8 cellular contexts compared by ENCODE assay signal in the genomic region with DNA sequence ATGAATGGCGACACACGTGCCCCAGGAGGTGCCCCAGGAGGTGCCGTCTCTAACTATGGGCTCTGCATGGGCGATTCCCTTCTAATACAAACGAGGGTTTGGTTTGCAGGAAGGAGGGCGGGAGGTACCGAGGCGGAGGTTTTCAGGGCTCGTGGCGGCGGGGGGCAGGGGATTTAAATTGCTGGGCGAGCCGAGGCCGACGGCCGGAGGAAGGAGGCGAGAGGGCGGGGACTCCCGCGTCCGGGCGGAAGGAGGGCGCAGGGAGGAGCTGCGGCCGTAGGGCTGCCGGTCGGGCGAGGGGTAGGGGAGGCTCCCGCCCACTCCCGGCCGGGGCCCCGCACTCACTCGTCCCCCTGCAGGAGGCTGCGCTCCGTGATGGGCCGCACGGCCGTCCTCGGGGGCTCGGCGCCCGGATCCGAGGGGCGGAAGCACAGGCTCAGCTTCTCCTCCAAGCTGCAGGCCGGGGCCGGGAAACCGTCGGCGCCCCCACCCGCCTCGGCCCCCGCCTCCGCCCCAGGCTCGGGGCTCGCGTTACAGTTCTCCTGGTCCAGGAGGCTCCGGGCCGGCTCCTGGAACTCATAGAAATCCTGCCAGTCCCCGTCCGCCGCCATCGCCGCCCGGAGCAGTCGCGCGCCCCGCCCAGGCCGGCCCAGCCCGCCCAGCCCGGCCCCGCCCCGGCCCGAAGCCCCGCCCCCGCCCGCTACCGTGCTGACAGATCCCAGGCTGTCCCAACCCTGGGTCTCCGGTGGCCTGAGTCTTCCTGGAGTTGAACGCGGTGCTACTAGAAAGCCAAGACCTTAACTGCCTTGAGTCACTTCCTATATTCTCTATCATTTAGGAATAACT. TPM values are rescaled to one million over a fixed set of nuclear protein-coding genes. Genes with fewer than 3 reads are reported as not detected.
DNase-seq lines count a peak whose midpoint lies in the region; ATAC-seq and TF ChIP-seq lines count a peak whose summit lies in the region.

A gene with protein sequence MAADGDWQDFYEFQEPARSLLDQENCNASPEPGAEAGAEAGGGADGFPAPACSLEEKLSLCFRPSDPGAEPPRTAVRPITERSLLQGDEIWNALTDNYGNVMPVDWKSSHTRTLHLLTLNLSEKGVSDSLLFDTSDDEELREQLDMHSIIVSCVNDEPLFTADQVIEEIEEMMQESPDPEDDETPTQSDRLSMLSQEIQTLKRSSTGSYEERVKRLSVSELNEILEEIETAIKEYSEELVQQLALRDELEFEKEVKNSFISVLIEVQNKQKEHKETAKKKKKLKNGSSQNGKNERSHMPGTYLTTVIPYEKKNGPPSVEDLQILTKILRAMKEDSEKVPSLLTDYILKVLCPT (minus strand): TSS at position 637 of the 846 bp plus-strand sequence. CDS start 26 bp downstream, at position 611.

- H2AFZ ChIP-seq in GM23338 (no peak within 1 kb of the TSS; the same call in 1 of the 2 replicates), Karpas-422 (ENCODE audit: low read length) (peak within 1 kb of the TSS; percentile 80)

- peaks cover 41% of the 10 kb centered on the region for H3K79me2 ChIP-seq in GM23338 (replicated peaks; ENCODE audit: insufficient read depth)
- H3K79me2 ChIP-seq in Karpas-422 (ENCODE audit: low read length): peaks cover 47% of the 10 kb centered on the region

- H3K9me3 ChIP-seq in Karpas-422 (ENCODE audit: low read length) (no peaks in the 10 kb centered on the region), gastroesophageal sphincter (no peaks in the 10 kb centered on the region), neutrophil (no peaks in the 10 kb centered on the region)

- H3F3A ChIP-seq in GM23338 (replicated peaks; ENCODE audit: low read depth): 0 out of 2 replicates have a peak, but pooled peaks cover 9% of the 10 kb centered on the region

- no peaks in the 10 kb centered on the region for H3K9me2 ChIP-seq in GM23338 (ENCODE audit: insufficient read depth)
- H3K9me2 ChIP-seq in Karpas-422 (replicated peaks; ENCODE audit: insufficient read depth, low read length): no peaks in the 10 kb centered on the region

- H3K27ac ChIP-seq in GM23338 (ENCODE audit: low read depth) (0 out of 2 replicates have a peak within 1 kb of the TSS, but pooled peaks have one; percentile 1), Karpas-422 (ENCODE audit: low read length) (no peak within 1 kb of the TSS), gastroesophageal sphincter (peak within 1 kb of the TSS; percentile 78 to 99 (median 96)), neutrophil (peak within 1 kb of the TSS; percentile 87)

- CTCF ChIA-PET in activated naive CD4-positive, alpha-beta T cell treated with anti-CD3 and anti-CD28 coated beads, Interleukin-2, amount 10 ng/mL, durations not matched to agents 7 days and 5 days (lab: Charles Lee): no interaction called here

- H3K4me3 ChIP-seq in GM23338 (peak within 1 kb of the TSS; percentile 61), Karpas-422 (ENCODE audit: low read length) (peak within 1 kb of the TSS; percentile 85), gastroesophageal sphincter (peak within 1 kb of the TSS; percentile 72 to 99), neutrophil (ENCODE audit: low read depth in 1 of 2, low read length in 1 of 2) (peak within 1 kb of the TSS; percentile 77 to 93)

- no peak for TF ChIP-seq CTCF in GM23338 (conservative IDR thresholded peaks at IDR 0.05; ENCODE audit: low read depth in 2 of 2)
- TF ChIP-seq CTCF in gastroesophageal sphincter (IDR thresholded peaks at IDR 0.05): no peak
- no peak for TF ChIP-seq CTCF in neutrophil (IDR thresholded peaks at IDR 0.05)

- H3K27ac Mint-ChIP-seq in GM23338: peak within 1 kb of the TSS; percentile 64; the same call in 1 of the 2 replicates
- peak within 1 kb of the TSS; percentile 81 for H3K27ac Mint-ChIP-seq in activated naive CD4-positive, alpha-beta T cell treated with anti-CD3 and anti-CD28 coated beads, Interleukin-2, amount 10 ng/mL, durations not matched to agents 7 days and 5 days

- H3K4me2 ChIP-seq in GM23338 (peak within 1 kb of the TSS; percentile 81), Karpas-422 (ENCODE audit: low read depth, low read length, poor library complexity, severe bottlenecking) (peak within 1 kb of the TSS; percentile 73)

- H3K4me1 ChIP-seq in GM23338 (ENCODE audit: insufficient read depth) (peaks cover 11% of the 10 kb centered on the region; the same call in 1 of the 2 replicates), Karpas-422 (ENCODE audit: low read length) (peaks cover 19% of the 10 kb centered on the region), gastroesophageal sphincter (peaks cover 0 to 45% (median 18%) of the 10 kb centered on the region in 3 donors), neutrophil (ENCODE audit: control insufficient read depth in 1 of 2, insufficient read depth in 1 of 2, low read depth in 1 of 2, low read length in 1 of 2) (peaks cover 16 to 20% of the 10 kb centered on the region in 2 experiments)

- H3K4me3 Mint-ChIP-seq in GM23338: peak within 1 kb of the TSS; percentile 82
- peak within 1 kb of the TSS; percentile 88 for H3K4me3 Mint-ChIP-seq in activated naive CD4-positive, alpha-beta T cell treated with anti-CD3 and anti-CD28 coated beads, Interleukin-2, amount 10 ng/mL, durations not matched to agents 7 days and 5 days

- peak within 1 kb of the TSS; percentile 81 for H3K9ac ChIP-seq in Karpas-422 (ENCODE audit: low read length)

- 0% methylated on average over 1 to 9 of the region's 81 CpGs for WGBS in gastroesophageal sphincter (ENCODE audit: low coverage in 1 of 2), 2 donors

- H4K20me1 ChIP-seq in GM23338 (replicated peaks; ENCODE audit: insufficient read depth) (peaks cover 23% of the 10 kb centered on the region), Karpas-422 (ENCODE audit: insufficient read depth, low read depth, low read length) (no peaks in the 10 kb centered on the region)

- DNase-seq in ELR (ENCODE audit: low read depth) (peak; percentile 86), GM23338 (ENCODE audit: low spot score) (peak; percentile 97), Karpas-422 (peak; percentile 95), SK-N-DZ (ENCODE audit: low spot score) (peak; percentile 72), superior temporal gyrus (ENCODE audit: extremely low spot score) (peak; percentile 49)
- DNase-seq in activated naive CD4-positive, alpha-beta T cell treated with anti-CD3 and anti-CD28 coated beads, Interleukin-2, amount 10 ng/mL, durations not matched to agents 7 days and 5 days: peak; percentile 80

- peaks cover 29% of the 10 kb centered on the region for H3K27me3 Mint-ChIP-seq in GM23338 (ENCODE audit: insufficient read depth, low read depth, poor library complexity)
- H3K27me3 Mint-ChIP-seq in activated naive CD4-positive, alpha-beta T cell treated with anti-CD3 and anti-CD28 coated beads, Interleukin-2, amount 10 ng/mL, durations not matched to agents 7 days and 5 days: no peaks in the 10 kb centered on the region

- TF ChIP-seq POLR2A in gastroesophageal sphincter (IDR thresholded peaks at IDR 0.05): peak in 1 of 2 donors; percentile 32

- H3K27me3 ChIP-seq in GM23338 (ENCODE audit: insufficient read depth) (peaks cover 8% of the 10 kb centered on the region; the same call in 1 of the 2 replicates), Karpas-422 (ENCODE audit: low read length) (no peaks in the 10 kb centered on the region), gastroesophageal sphincter (no peaks in the 10 kb centered on the region), neutrophil (no peaks in the 10 kb centered on the region)

- ATAC-seq in GM23338 (peak; percentile 96), gastroesophageal sphincter (peak; percentile 97)

- H3K9me3 Mint-ChIP-seq in GM23338: no peaks in the 10 kb centered on the region; the same call in 2 of the 3 replicates
- no peaks in the 10 kb centered on the region for H3K9me3 Mint-ChIP-seq in activated naive CD4-positive, alpha-beta T cell treated with anti-CD3 and anti-CD28 coated beads, Interleukin-2, amount 10 ng/mL, durations not matched to agents 7 days and 5 days

- peaks cover 27% of the 10 kb centered on the region for H3K36me3 Mint-ChIP-seq in GM23338 (ENCODE audit: low read depth)
- H3K36me3 Mint-ChIP-seq in activated naive CD4-positive, alpha-beta T cell treated with anti-CD3 and anti-CD28 coated beads, Interleukin-2, amount 10 ng/mL, durations not matched to agents 7 days and 5 days: peaks cover 5% of the 10 kb centered on the region

- no peak for TF ChIP-seq EP300 in gastroesophageal sphincter (IDR thresholded peaks at IDR 0.05)

- no peaks in the 10 kb centered on the region; the same call in 1 of the 2 replicates for H3K36me3 ChIP-seq in GM23338 (ENCODE audit: insufficient read depth)
- H3K36me3 ChIP-seq in Karpas-422 (ENCODE audit: insufficient read depth, low read length): peaks cover 7% of the 10 kb centered on the region; the same call in 1 of the 2 replicates
- H3K36me3 ChIP-seq in gastroesophageal sphincter: no peaks in the 10 kb centered on the region
- H3K36me3 ChIP-seq in neutrophil: no peaks in the 10 kb centered on the region

- peaks cover 26% of the 10 kb centered on the region for H3K4me1 Mint-ChIP-seq in GM23338
- H3K4me1 Mint-ChIP-seq in activated naive CD4-positive, alpha-beta T cell treated with anti-CD3 and anti-CD28 coated beads, Interleukin-2, amount 10 ng/mL, durations not matched to agents 7 days and 5 days: peaks cover 25% of the 10 kb centered on the region

RNA-seq across cellular contexts. Expression of the gene that starts here (rescaled TPM):
- 25.9 and 28.0 TPM in 2 replicates for total RNA-seq in GM23338 (2014; rRNA removed; shearing (Covaris generic))
- 32.9 and 35.9 TPM in 2 replicates for polyA plus RNA-seq in GM23338 (2016; fragmentation: Nextera tagmentation; extraction: Ambion mirVana)
- 32.7 and 37.7 TPM in 2 replicates for total RNA-seq in Karpas-422 (2014; rRNA removed; shearing (Covaris generic); ENCODE audit: low replicate concordance)
- 15.0 and 21.3 TPM in 2 replicates for polyA plus RNA-seq in SK-N-DZ (2014; cell fraction: cytosol; rRNA removed)
- 13.1 and 19.1 TPM in 2 replicates for polyA plus RNA-seq in SK-N-DZ (2014; cell fraction: nucleus; rRNA removed)
- total RNA-seq in gastroesophageal sphincter: 10 to 100 TPM; 38.6 to 77.0 (median 46.2) TPM
